Comparison of ENCODE assay signal across 10 cellular contexts in the genomic region with DNA sequence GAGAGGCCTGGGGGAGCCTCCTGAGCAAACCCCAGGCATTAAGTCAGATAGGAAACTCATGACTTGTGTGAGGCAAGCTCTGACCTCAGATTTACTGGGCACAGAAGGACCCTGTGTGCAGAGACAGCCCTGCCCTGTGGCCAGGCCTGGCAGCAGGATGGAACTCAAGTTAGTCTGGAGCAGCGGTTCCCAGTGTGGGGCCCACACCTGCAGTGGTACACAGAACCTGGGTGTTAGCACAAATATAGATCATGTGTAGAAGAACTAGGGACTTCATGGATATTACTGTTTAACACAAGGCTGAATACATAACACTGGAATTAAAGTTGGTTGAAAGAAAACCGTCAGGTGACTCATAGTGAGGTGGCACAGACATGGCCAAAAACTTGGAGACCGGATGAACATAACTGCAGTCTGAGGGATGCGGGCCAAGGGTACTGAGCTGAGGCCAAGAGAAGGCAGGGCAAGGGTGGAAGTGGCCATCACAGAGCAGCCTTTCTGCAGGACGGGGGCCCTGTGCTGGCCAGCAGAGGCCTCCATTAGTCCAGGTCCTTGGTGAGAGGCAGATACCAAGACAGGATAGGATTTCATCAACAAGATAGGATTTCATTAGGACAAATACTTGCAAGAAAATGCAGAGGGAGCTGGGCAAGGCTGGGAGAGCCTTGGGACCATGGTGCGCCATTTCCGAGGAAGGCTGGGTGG. TPM values are rescaled to one million over a fixed set of nuclear protein-coding genes. Genes with fewer than 3 reads are reported as not detected.
DNase-seq lines count a peak whose midpoint lies in the region; ATAC-seq, FAIRE-seq and TF ChIP-seq lines count a peak whose summit lies in the region.
"Had no signal": no experiment of that assay in that cellular context is flagged by ENCODE, and none has a peak within 500 bp of the region (broad histone marks: within the 10 kb centered on the region; RNA-seq: fewer than 3 reads in every experiment).

No MANE protein-coding gene starts in this region.

- H4K20me1 ChIP-seq in endothelial cell of umbilical vein (replicated peaks; ENCODE audit: control insufficient read depth, extremely low read depth, insufficient read depth, low read length), result no peaks in the 10 kb centered on the region

- H3K27me3 Mint-ChIP-seq in osteocyte (ENCODE audit: unreplicated experiment), result no peaks in the 10 kb centered on the region

- peak overlapping the region; percentile 54 for H3K9ac ChIP-seq in endothelial cell of umbilical vein (replicated peaks; ENCODE audit: extremely low read depth, insufficient read depth, low read length)

- no peak overlapping the region for H2AFZ ChIP-seq in endothelial cell of umbilical vein (ENCODE audit: low read depth, low read length)

- H3K79me2 ChIP-seq in endothelial cell of umbilical vein (ENCODE audit: control insufficient read depth, insufficient read depth, low read length), result no peaks in the 10 kb centered on the region

- no peak for ATAC-seq in HG03571 (IDR thresholded peaks at IDR 0.05; ENCODE audit: unreplicated experiment)

- H3K27ac ChIP-seq in endothelial cell of umbilical vein (ENCODE audit: insufficient read depth, low read depth, low read length), result peak overlapping the region; percentile 94
- H3K27ac ChIP-seq: SK-N-MC had no signal

- H3K36me3 Mint-ChIP-seq in osteocyte (ENCODE audit: unreplicated experiment), result peaks cover 2% of the 10 kb centered on the region

- CTCF ChIA-PET in endothelial cell of umbilical vein (lab: Charles Lee), result interaction anchor here (0.9 to 3.1 kb wide), 12 partner anchors 8 to 70 kb away, joined by 3 to 67 read pairs (median 4); a partner anchor contains a TSS

- peak overlapping the region; percentile 70 for H3K27ac Mint-ChIP-seq in osteocyte (ENCODE audit: unreplicated experiment)

- H3K36me3 ChIP-seq in endothelial cell of umbilical vein (ENCODE audit: control insufficient read depth in 2 of 2, extremely low read depth in 1 of 2, insufficient read depth in 2 of 2, low read length in 2 of 2), result peaks cover 2% of the 10 kb centered on the region in 2 experiments

- dilution Hi-C loops in endothelial cell of umbilical vein (cut with MboI; ENCODE audit: extremely low pct_ligation_motif_present, low sequenced_read_pairs), result no loop called here

- POLR2A ChIA-PET in endothelial cell of umbilical vein (lab: Charles Lee), result interaction anchor here (1.2 kb wide), 1 partner anchor 64 kb away, joined by 7 read pairs; a partner anchor contains a TSS

- intact Hi-C loops in endothelial cell of umbilical vein (cut with micrococcal nuclease), result loop anchor here (1.0 to 5.0 kb wide), 4 partner anchors 12 to 33 kb away; no protein-coding TSS in a partner anchor

- peaks cover 44% of the 10 kb centered on the region for H3K4me1 ChIP-seq in endothelial cell of umbilical vein (ENCODE audit: control insufficient read depth, extremely low read depth, insufficient read depth, low read length)

- no peaks in the 10 kb centered on the region for H3K9me3 Mint-ChIP-seq in osteocyte (ENCODE audit: unreplicated experiment)

- H3K9me3 ChIP-seq in endothelial cell of umbilical vein (replicated peaks; ENCODE audit: control insufficient read depth, insufficient read depth, low read length), result no peaks in the 10 kb centered on the region

- H3K4me2 ChIP-seq in endothelial cell of umbilical vein (ENCODE audit: insufficient read depth, low read length), result peak overlapping the region; percentile 71

- TSS peak; percentile 28 for BruUV-seq in endothelial cell of umbilical vein (replicated peaks; lab: Mats Ljungman, UMichigan)

- peaks cover 15% of the 10 kb centered on the region for H3K4me1 Mint-ChIP-seq in osteocyte (ENCODE audit: unreplicated experiment)

- H3K9me1 ChIP-seq in endothelial cell of umbilical vein (replicated peaks; ENCODE audit: control insufficient read depth, extremely low read depth, insufficient read depth, low read length), result no peaks in the 10 kb centered on the region

- peak; percentile 98 for FAIRE-seq in endothelial cell of umbilical vein (lab: Jason Lieb, UNC)

- TF ChIP-seq POLR2A in endothelial cell of umbilical vein (IDR thresholded peaks at IDR 0.05; ENCODE audit: low read depth, low read length), result peak; percentile 51

- H3K4me3 ChIP-seq in endothelial cell of umbilical vein (replicated peaks in 1 of 3; ENCODE audit: insufficient read depth in 1 of 3, low read depth in 1 of 3, low read length in 3 of 3), result no peak overlapping the region
- H3K4me3 ChIP-seq: SK-N-MC had no signal

- peak; percentile 90 for DNase-seq in AG20443 (ENCODE audit: low spot score)
- DNase-seq in NCI-H460 (ENCODE audit: extremely low read depth, low read depth), result peak; percentile 36
- DNase-seq in endothelial cell of umbilical vein (ENCODE audit: low read depth, low spot score), result peak; percentile 93
- no peak for DNase-seq in osteocyte (ENCODE audit: extremely low spot score, unreplicated experiment)
- no peak for DNase-seq in activated effector memory CD4-positive, alpha-beta T cell treated with Interleukin-2 at 50 U/mL for 16 hours
- DNase-seq in DMS 273 (lab: John Stamatoyannopoulos, UW; ENCODE audit: unreplicated experiment), result no peak
- DNase-seq in NCI-H748 (lab: John Stamatoyannopoulos, UW; ENCODE audit: unreplicated experiment), result no peak
- DNase-seq: stimulated activated CD4-positive, alpha-beta T cell treated with anti-CD3 and anti-CD28 coated beads, Interleukin-12 subunit alpha, Interleukin-12 subunit beta, amount 100 ng/mL, for 4 hours had no signal

- H3K4me3 Mint-ChIP-seq in osteocyte (ENCODE audit: unreplicated experiment), result no peak overlapping the region

- no peaks in the 10 kb centered on the region for H3K27me3 ChIP-seq in endothelial cell of umbilical vein (ENCODE audit: control insufficient read depth in 2 of 2, insufficient read depth in 2 of 2, low read length in 2 of 2)

- TF ChIP-seq CTCF in endothelial cell of umbilical vein (IDR thresholded peaks at IDR 0.05; ENCODE audit: extremely low read depth in 1 of 2, insufficient read depth in 1 of 2, low read depth in 1 of 2, low read length in 2 of 2), result peak in 1 of 2 donors; percentile 3
- no peak for TF ChIP-seq CTCF in osteocyte (IDR thresholded peaks at IDR 0.05)

TF ChIP-seq in endothelial cell of umbilical vein, 7 proteins besides CTCF, POLR2A, EP300 and RAD21:
- TF ChIP-seq EZH2 (IDR thresholded peaks at IDR 0.05; ENCODE audit: borderline replicate concordance, low read depth, low read length, severe bottlenecking), result no peak
- no peak for TF ChIP-seq MYC (IDR thresholded peaks at IDR 0.05; ENCODE audit: low read depth, low read length)
- TF ChIP-seq JUN (IDR thresholded peaks at IDR 0.05; ENCODE audit: borderline replicate concordance, insufficient read depth, insufficient read length, low read depth), result peak; percentile 94
- peak; percentile 7 for TF ChIP-seq GATA2 (IDR thresholded peaks at IDR 0.05; ENCODE audit: insufficient read depth, insufficient read length, low read depth, low read length)
- peak; percentile 96 for TF ChIP-seq FOS (IDR thresholded peaks at IDR 0.05; ENCODE audit: borderline replicate concordance, insufficient read depth, low read length)
- TF ChIP-seq, protein P1, sequence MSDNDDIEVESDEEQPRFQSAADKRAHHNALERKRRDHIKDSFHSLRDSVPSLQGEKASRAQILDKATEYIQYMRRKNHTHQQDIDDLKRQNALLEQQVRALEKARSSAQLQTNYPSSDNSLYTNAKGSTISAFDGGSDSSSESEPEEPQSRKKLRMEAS (IDR thresholded peaks at IDR 0.05; ENCODE audit: insufficient read depth, insufficient read length), result no peak
- TF ChIP-seq POLR2AphosphoS5 (IDR thresholded peaks at IDR 0.05; ENCODE audit: insufficient read depth, low read depth, low read length), result peak; percentile 90

RNA-seq across cellular contexts. Expression of a gene that starts 40.9 kb away (rescaled TPM):
- total RNA-seq in NCI-H460 (2014; rRNA removed; shearing (Covaris generic)), result 2.1 and 2.2 TPM in 2 replicates
- 1.3 and 2.5 TPM in 2 replicates for polyA plus RNA-seq in NCI-H460 (2014; cell fraction: nucleus; rRNA removed)
- total RNA-seq in endothelial cell of umbilical vein, result 10.0 and 11.1 TPM in 2 replicates
- polyA plus RNA-seq in endothelial cell of umbilical vein, result 7.3 and 7.9 TPM in 2 replicates
- 7.8 TPM in 2 replicates for polyA plus RNA-seq in endothelial cell of umbilical vein (2011; cell fraction: cytosol; rRNA removed)
- polyA plus RNA-seq in endothelial cell of umbilical vein (2011; cell fraction: nucleus; rRNA removed), result 6.7 and 7.3 TPM in 2 replicates
- 6.2 and 7.9 TPM in 2 replicates for polyA plus RNA-seq in endothelial cell of umbilical vein (2012)
- polyA minus RNA-seq in endothelial cell of umbilical vein, result 7.6 and 7.7 TPM in 2 replicates
- polyA minus RNA-seq in endothelial cell of umbilical vein (2011; cell fraction: cytosol; rRNA and poly(A)+ RNA removed), result 7.8 TPM
- 5.3 and 5.7 TPM in 2 replicates for polyA minus RNA-seq in endothelial cell of umbilical vein (2011; cell fraction: nucleus; rRNA and poly(A)+ RNA removed)
- 1.3 and 1.5 TPM in 2 replicates for total RNA-seq in osteocyte

RNA-seq across cellular contexts. Expression of a gene that starts 42.6 kb away (rescaled TPM):
- 7.2 and 10.1 TPM in 2 replicates for total RNA-seq in NCI-H460 (2014; rRNA removed; shearing (Covaris generic))
- 8.6 and 8.8 TPM in 2 replicates for polyA plus RNA-seq in NCI-H460 (2014; cell fraction: nucleus; rRNA removed)
- total RNA-seq in endothelial cell of umbilical vein (26.8 and 31.7 TPM in 2 replicates), osteocyte (33.8 and 38.0 TPM in 2 replicates)
- polyA plus RNA-seq in endothelial cell of umbilical vein, result 10.6 and 10.7 TPM in 2 replicates
- polyA plus RNA-seq in endothelial cell of umbilical vein (2011; cell fraction: cytosol; rRNA removed), result 14.4 and 15.1 TPM in 2 replicates
- polyA plus RNA-seq in endothelial cell of umbilical vein (2011; cell fraction: nucleus; rRNA removed), result 27.7 and 28.7 TPM in 2 replicates
- 15.4 and 24.8 TPM in 2 replicates for polyA plus RNA-seq in endothelial cell of umbilical vein (2012)
- 27.0 and 27.2 TPM in 2 replicates for polyA minus RNA-seq in endothelial cell of umbilical vein
- 23.9 TPM for polyA minus RNA-seq in endothelial cell of umbilical vein (2011; cell fraction: cytosol; rRNA and poly(A)+ RNA removed)
- 23.7 and 23.8 TPM in 2 replicates for polyA minus RNA-seq in endothelial cell of umbilical vein (2011; cell fraction: nucleus; rRNA and poly(A)+ RNA removed)

Comparison
In these comparisons a context has a peak if more than half of its experiments do, and no peak if none do; other contexts are left out.
1. DNase-seq: peak in AG20443 (single experiment), NCI-H460 (single experiment) and endothelial cell of umbilical vein (single experiment); none in osteocyte (single experiment), activated effector memory CD4-positive, alpha-beta T cell treated with Interleukin-2 at 50 U/mL for 16 hours (single experiment), DMS 273 (single experiment) and NCI-H748 (single experiment).